Comparison of ENCODE assay signal across 10 cellular contexts in genomic region chr20:4685923-4686221, GRCh38. TPM values are rescaled to one million over a fixed set of nuclear protein-coding genes. Genes with fewer than 3 reads are reported as not detected.
DNase-seq lines count a peak whose midpoint lies in the region; FAIRE-seq and TF ChIP-seq lines count a peak whose summit lies in the region.
"Had no signal": no experiment of that assay in that cellular context is flagged by ENCODE, and none has a peak within 500 bp of the region (broad histone marks: within the 10 kb centered on the region; RNA-seq: fewer than 3 reads in every experiment).

No MANE protein-coding gene starts in this region.

- no peak for DNase-seq in activated T-cell treated with anti-CD3 and anti-CD28 coated beads, Interleukin-2, amount 50 U/mL, for 24 hours
- no peak for DNase-seq in activated T-cell treated with anti-CD3 and anti-CD28 coated beads, Interleukin-2, amount 50 U/mL, for 48 hours
- DNase-seq in astrocyte (ENCODE audit: low read depth): no peak
- no peak for DNase-seq in mesenteric fat pad (ENCODE audit: low spot score)
- DNase-seq in NCI-H2107 treated with DMSO at 0.1 percent for 48 hours (lab: John Stamatoyannopoulos, UW; ENCODE audit: unreplicated experiment): no peak
- no peak for DNase-seq in GM03348 (ENCODE audit: low spot score)

- peak overlapping the region; percentile 82 for H3K4me2 ChIP-seq in astrocyte (ENCODE audit: low read length)

- peaks cover 30% of the 10 kb centered on the region for H4K20me1 ChIP-seq in astrocyte (ENCODE audit: insufficient read depth, low read length)

- no peaks in the 10 kb centered on the region for H3K27me3 Mint-ChIP-seq in activated T-cell treated with anti-CD3 and anti-CD28 coated beads, Interleukin-2, amount 50 U/mL, for 24 hours
- H3K27me3 Mint-ChIP-seq in astrocyte (ENCODE audit: low read depth, unreplicated experiment): peaks cover 18% of the 10 kb centered on the region

- H3K27me3 ChIP-seq in astrocyte (ENCODE audit: insufficient read depth, low read length) (no peaks in the 10 kb centered on the region), liver (ENCODE audit: control insufficient read depth in 4 of 4, insufficient read depth in 4 of 4, low read length in 3 of 4) (no peaks in the 10 kb centered on the region), thymus (ENCODE audit: control insufficient read depth, insufficient read depth) (peaks cover 2% of the 10 kb centered on the region)

- H3K36me3 ChIP-seq in astrocyte (ENCODE audit: insufficient read depth, low read length): no peaks in the 10 kb centered on the region
- H3K36me3 ChIP-seq in liver (ENCODE audit: control insufficient read depth in 4 of 4, insufficient read depth in 3 of 4, low read depth in 1 of 4, low read length in 3 of 4): no peaks in the 10 kb centered on the region
- no peaks in the 10 kb centered on the region for H3K36me3 ChIP-seq in thymus (ENCODE audit: control insufficient read depth, insufficient read depth)

- H3K36me3 Mint-ChIP-seq in activated T-cell treated with anti-CD3 and anti-CD28 coated beads, Interleukin-2, amount 50 U/mL, for 24 hours (ENCODE audit: low read depth): peaks cover 39% of the 10 kb centered on the region
- no peaks in the 10 kb centered on the region for H3K36me3 Mint-ChIP-seq in astrocyte (ENCODE audit: low read depth, unreplicated experiment)

- H3K9me3 ChIP-seq in astrocyte (ENCODE audit: insufficient read depth, low read depth, low read length) (no peaks in the 10 kb centered on the region), liver (ENCODE audit: control insufficient read depth in 4 of 4, low read length in 3 of 4) (no peaks in the 10 kb centered on the region), thymus (ENCODE audit: control insufficient read depth) (no peaks in the 10 kb centered on the region)

- peaks cover 36% of the 10 kb centered on the region for H3K79me2 ChIP-seq in astrocyte (ENCODE audit: insufficient read depth, low read length)

- H3K4me1 ChIP-seq in astrocyte (ENCODE audit: insufficient read depth, low read length): peaks cover 6% of the 10 kb centered on the region
- H3K4me1 ChIP-seq in liver (ENCODE audit: control insufficient read depth in 4 of 4, insufficient read depth in 4 of 4, low read length in 3 of 4): peaks cover 0 to 10% (median 2%) of the 10 kb centered on the region in 4 donors
- H3K4me1 ChIP-seq in thymus (ENCODE audit: control insufficient read depth, insufficient read depth, low read length): no peaks in the 10 kb centered on the region

- TF ChIP-seq RAD21 in liver (IDR thresholded peaks at IDR 0.05): no peak

- H3K27ac Mint-ChIP-seq in activated T-cell treated with anti-CD3 and anti-CD28 coated beads, Interleukin-2, amount 50 U/mL, for 24 hours: peak overlapping the region; percentile 99
- H3K27ac Mint-ChIP-seq in astrocyte (ENCODE audit: unreplicated experiment): peak overlapping the region; percentile 99

- peak overlapping the region; percentile 83 for H3K4me3 Mint-ChIP-seq in activated T-cell treated with anti-CD3 and anti-CD28 coated beads, Interleukin-2, amount 50 U/mL, for 24 hours
- peak overlapping the region; percentile 88 for H3K4me3 Mint-ChIP-seq in astrocyte (ENCODE audit: unreplicated experiment)

- peaks cover 3% of the 10 kb centered on the region for H3K9me3 Mint-ChIP-seq in activated T-cell treated with anti-CD3 and anti-CD28 coated beads, Interleukin-2, amount 50 U/mL, for 24 hours
- H3K9me3 Mint-ChIP-seq in astrocyte (ENCODE audit: unreplicated experiment): no peaks in the 10 kb centered on the region

- peaks cover 71% of the 10 kb centered on the region for H3K4me1 Mint-ChIP-seq in activated T-cell treated with anti-CD3 and anti-CD28 coated beads, Interleukin-2, amount 50 U/mL, for 24 hours (ENCODE audit: low read depth)
- H3K4me1 Mint-ChIP-seq in astrocyte (ENCODE audit: low read depth, unreplicated experiment): peaks cover 15% of the 10 kb centered on the region

- H3K27ac ChIP-seq in astrocyte (ENCODE audit: low read depth, low read length) (peak overlapping the region; percentile 78), liver (ENCODE audit: low read depth in 1 of 2, low read length in 2 of 2) (peak overlapping the region; percentile 91 to 94), thymus (ENCODE audit: low read depth) (peak overlapping the region; percentile 92)

- no peak for TF ChIP-seq CTCF in astrocyte (IDR thresholded peaks at IDR 0.05; ENCODE audit: insufficient read depth, low read depth, low read length)
- no peak for TF ChIP-seq CTCF in liver (IDR thresholded peaks at IDR 0.05; ENCODE audit: low read depth, low read length, missing input control)

- H3K9ac ChIP-seq in astrocyte (ENCODE audit: low read length): peak overlapping the region; percentile 88
- H3K9ac ChIP-seq in liver (ENCODE audit: low read depth in 1 of 2, low read length in 2 of 2): peak overlapping the region in 1 of 2 donors; percentile 43

- WGBS in liver: 12% methylated on average over 8 of the region's 8 CpGs
- 14% methylated on average over 8 of the region's 8 CpGs for WGBS in thymus

- FAIRE-seq in astrocyte (lab: Jason Lieb, UNC): no peak
- FAIRE-seq: colon had no signal

- peak overlapping the region; percentile 64 for H2AFZ ChIP-seq in astrocyte (ENCODE audit: low read depth, low read length)

- H3K4me3 ChIP-seq in astrocyte (ENCODE audit: insufficient read depth, low read depth, low read length) (peak overlapping the region; percentile 63), liver (ENCODE audit: low read depth in 1 of 3, low read length in 3 of 3) (peak overlapping the region; percentile 22 to 96 (median 67)), thymus (ENCODE audit: low read length) (peak overlapping the region; percentile 84)

TF ChIP-seq in liver, 16 proteins besides CTCF, POLR2A, EP300 and RAD21 (continues in another document):
- TF ChIP-seq HNF4A (conservative IDR thresholded peaks at IDR 0.05) (no peak), YY1 (IDR thresholded peaks at IDR 0.05) (peak; percentile 69), MAX (IDR thresholded peaks at IDR 0.05) (peak; percentile 19), SP1 (IDR thresholded peaks at IDR 0.05) (no peak), JUND (IDR thresholded peaks at IDR 0.05) (no peak), ZBTB33 (IDR thresholded peaks at IDR 0.05) (no peak), FOXA2 (IDR thresholded peaks at IDR 0.05) (no peak), NR2F2 (IDR thresholded peaks at IDR 0.05) (no peak), EGR1 (IDR thresholded peaks at IDR 0.05; ENCODE audit: low read depth in 2 of 2) (no peak), HNF4G (IDR thresholded peaks at IDR 0.05) (no peak), GABPA (IDR thresholded peaks at IDR 0.05 in 1 of 2, conservative IDR thresholded peaks at IDR 0.05 in 1 of 2) (no peak), FOXA1 (IDR thresholded peaks at IDR 0.05) (no peak), REST (IDR thresholded peaks at IDR 0.05) (peak; percentile 22), RXRA (IDR thresholded peaks at IDR 0.05) (no peak)
- TF ChIP-seq, protein P1, sequence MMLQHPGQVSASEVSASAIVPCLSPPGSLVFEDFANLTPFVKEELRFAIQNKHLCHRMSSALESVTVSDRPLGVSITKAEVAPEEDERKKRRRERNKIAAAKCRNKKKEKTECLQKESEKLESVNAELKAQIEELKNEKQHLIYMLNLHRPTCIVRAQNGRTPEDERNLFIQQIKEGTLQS (IDR thresholded peaks at IDR 0.05): no peak

RNA-seq across cellular contexts. Expression of gene PRNP, which starts 0.4 kb away (rescaled TPM):
- total RNA-seq in astrocyte (108 and 117 TPM in 2 replicates), liver (10 to 100 TPM; 33.1 to 47.7 TPM), mesenteric fat pad (79.0 TPM)
- polyA plus RNA-seq in liver (10 to 100 TPM; 25.9 to 36.0 TPM), thymus (78.3 TPM)

RNA-seq across cellular contexts. Expression of gene PRND, which starts 35.8 kb away (rescaled TPM):
- total RNA-seq in astrocyte (not detected in 2 replicates), liver (under 1 TPM in 1 of 2 donors, not detected in 1; 0.23 TPM), mesenteric fat pad (not detected)
- polyA plus RNA-seq in liver (not detected), thymus (0.14 TPM)
- total RNA-seq: Daoy had no signal
